In genomic region chr17:81733507-81734404, GRCh38 we compare ENCODE assay signal across 8 cellular contexts. TPM values are rescaled to one million over a fixed set of nuclear protein-coding genes. Genes with fewer than 3 reads are reported as not detected.
DNase-seq lines count a peak whose midpoint lies in the region; ATAC-seq and TF ChIP-seq lines count a peak whose summit lies in the region.

No MANE protein-coding gene starts in this region.

- DNase-seq in BE2C (peak; percentile 86), H7 (peak; percentile 99), NCI-H446 (lab: John Stamatoyannopoulos, UW) (peak; percentile 63 to 87), cerebellar cortex (ENCODE audit: low spot score) (peak; percentile 86), left colon (peak; percentile 79 to 86)
- peak in 3 of 4 experiments; percentile 23 to 42 (median 32) for DNase-seq in activated CD4-positive, CD25-positive, alpha-beta regulatory T cell (lab: John Stamatoyannopoulos, UW)
- DNase-seq in stimulated activated CD4-positive, alpha-beta T cell treated with anti-CD3 and anti-CD28 coated beads, Interleukin-4, amount 100 ng/mL, for 1 hour, result peak; percentile 64

- H3K4me1 ChIP-seq in BE2C, result no peaks in the 10 kb centered on the region

- H3K36me3 ChIP-seq in BE2C, result no peaks in the 10 kb centered on the region
- no peaks in the 10 kb centered on the region for H3K36me3 ChIP-seq in H7 (replicated peaks; ENCODE audit: control insufficient read depth, insufficient read depth, low read length)

- H3K27me3 ChIP-seq in BE2C (peaks cover 9% of the 10 kb centered on the region), H7 (ENCODE audit: control insufficient read depth, insufficient read depth, low read length) (no peaks in the 10 kb centered on the region)

- H3K4me3 ChIP-seq in BE2C (ENCODE audit: low read depth, low read length), result no peak overlapping the region
- no peak overlapping the region for H3K4me3 ChIP-seq in H7 (ENCODE audit: insufficient read depth, low read depth, low read length)

- intact Hi-C loops in left colon (cut with DNase I, micrococcal nuclease), result no loop called here

- TF ChIP-seq CTCF in BE2C (IDR thresholded peaks at IDR 0.05; ENCODE audit: low read depth, low read length), result peak; percentile 93

- peak; percentile 81 for ATAC-seq in left colon
- no peak for ATAC-seq in GM19455 (IDR thresholded peaks at IDR 0.05; ENCODE audit: unreplicated experiment)

- H3K9me3 ChIP-seq in BE2C, result no peaks in the 10 kb centered on the region

RNA-seq across cellular contexts. Expression of gene SLC25A10, which starts 21.7 kb away (rescaled TPM):
- 21.3 TPM for polyA plus RNA-seq in BE2C (2012; ENCODE audit: insufficient read depth, insufficient read length, low read depth)
- total RNA-seq in H7 (2014; rRNA removed; shearing (Covaris generic)), result 50.6 and 56.7 TPM in 2 replicates
- total RNA-seq in left colon, result 10 to 100 TPM; 52.5 to 76.2 TPM

RNA-seq across cellular contexts. Expression of gene MRPL12, which starts 30.6 kb away (rescaled TPM):
- 451 TPM for polyA plus RNA-seq in BE2C (2012; ENCODE audit: insufficient read depth, insufficient read length, low read depth)
- 32.3 and 35.9 TPM in 2 replicates for total RNA-seq in H7 (2014; rRNA removed; shearing (Covaris generic))
- 100 to 1,000 TPM in 1 of 2 donors, 10 to 100 TPM in 1; 88.2 to 146 TPM for total RNA-seq in left colon

RNA-seq across cellular contexts. Expression of gene HGS, which starts 49.9 kb away (rescaled TPM):
- 393 TPM for polyA plus RNA-seq in BE2C (2012; ENCODE audit: insufficient read depth, insufficient read length, low read depth)
- 119 and 133 TPM in 2 replicates for total RNA-seq in H7 (2014; rRNA removed; shearing (Covaris generic))
- total RNA-seq in left colon, result 100 to 1,000 TPM in 1 of 2 donors, 10 to 100 TPM in 1; 98.5 to 105 TPM

RNA-seq across cellular contexts. Expression of gene ARL16, which starts 50.2 kb away (rescaled TPM):
- 101 TPM for polyA plus RNA-seq in BE2C (2012; ENCODE audit: insufficient read depth, insufficient read length, low read depth)
- 47.4 and 74.6 TPM in 2 replicates for total RNA-seq in H7 (2014; rRNA removed; shearing (Covaris generic))
- 10 to 100 TPM; 14.3 to 30.5 TPM for total RNA-seq in left colon

Comparison
In these comparisons a context has a peak if more than half of its experiments do, and no peak if none do; other contexts are left out.
1. DNase-seq: peak in every context shown above with its lines; median percentile 99 in H7; 86 in BE2C; 86 in cerebellar cortex; 82 in left colon; 75 in NCI-H446; 64 in stimulated activated CD4-positive, alpha-beta T cell treated with anti-CD3 and anti-CD28 coated beads, Interleukin-4, amount 100 ng/mL, for 1 hour; 32 in activated CD4-positive, CD25-positive, alpha-beta regulatory T cell.